Comparison of ENCODE assay signal across 8 cellular contexts in the genomic region with DNA sequence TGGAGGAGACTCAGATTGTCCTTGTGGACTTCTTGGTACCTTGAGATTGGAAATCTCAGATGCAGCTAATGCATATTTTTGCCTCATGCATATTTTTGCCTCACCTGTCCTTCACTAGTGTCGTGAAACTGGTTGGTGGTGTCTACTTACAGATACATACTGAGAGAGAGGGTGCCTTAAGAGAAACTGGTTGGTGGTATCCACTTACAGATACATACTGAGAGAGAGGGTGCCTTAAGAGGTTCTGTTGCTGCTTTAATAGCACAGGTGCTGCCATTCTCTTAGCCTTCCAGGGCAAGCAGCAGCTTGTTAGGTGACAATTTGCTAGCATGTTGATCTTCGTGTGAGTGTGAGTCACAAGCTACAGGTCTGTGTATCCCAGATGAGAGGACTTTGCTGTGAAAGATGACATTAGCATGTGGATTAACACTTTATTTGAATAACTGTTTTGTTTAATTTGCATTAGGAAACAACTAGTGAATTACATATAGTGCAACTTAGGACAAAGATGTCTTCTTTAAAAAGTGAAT. TPM values are rescaled to one million over a fixed set of nuclear protein-coding genes. Genes with fewer than 3 reads are reported as not detected.
A peak's percentile ranks its signal among the peaks of the same experiment; 100 is the strongest.
DNase-seq lines count a peak whose midpoint lies in the region; ATAC-seq and TF ChIP-seq lines count a peak whose summit lies in the region.

No MANE protein-coding gene starts in this region.

- peaks cover 48 to 80% (median 67%) of the 10 kb centered on the region in 10 experiments for H3K4me1 ChIP-seq in BLaER1 treated with 17β-estradiol and CSF1 and Interleukin-3, amounts not matched to agents 10 nM and 100 nM
- H3K4me1 ChIP-seq in HEK293 (ENCODE audit: control insufficient read depth, insufficient read depth, low read length) (no peaks in the 10 kb centered on the region; the same call in 1 of the 2 replicates), PC-9 (replicated peaks; ENCODE audit: insufficient read depth) (peaks cover 44% of the 10 kb centered on the region), foreskin keratinocyte (peaks cover 19% of the 10 kb centered on the region)

- POLR2A ChIA-PET in HEK293 (lab: Yijun Ruan, JAX) (interaction anchor here (1.1 to 1.9 kb wide), 3 partner anchors 9 to 16 kb away, joined by 3 to 7 read pairs (median 5); no protein-coding TSS in a partner anchor), PC-9 (lab: Charles Lee; ENCODE audit: unreplicated experiment) (no interaction called here)

- no peaks in the 10 kb centered on the region for H3K9me2 ChIP-seq in PC-9 (ENCODE audit: insufficient read depth)

- H3K27me3 ChIP-seq in BLaER1 treated with 17β-estradiol and CSF1 and Interleukin-3, amounts not matched to agents 10 nM and 100 nM = no peaks in the 10 kb centered on the region
- H3K27me3 ChIP-seq in PC-9 (ENCODE audit: insufficient read depth, low read depth) = no peaks in the 10 kb centered on the region
- no peaks in the 10 kb centered on the region for H3K27me3 ChIP-seq in foreskin keratinocyte

- no peaks in the 10 kb centered on the region for H3K9me3 ChIP-seq in BLaER1 treated with 17β-estradiol and CSF1 and Interleukin-3, amounts not matched to agents 10 nM and 100 nM (replicated peaks in 1 of 11)
- no peaks in the 10 kb centered on the region for H3K9me3 ChIP-seq in HEK293 (ENCODE audit: control insufficient read depth, insufficient read depth, low read depth, low read length)
- no peaks in the 10 kb centered on the region for H3K9me3 ChIP-seq in PC-9 (ENCODE audit: insufficient read depth, low read depth)

- H3K36me3 ChIP-seq in BLaER1 treated with 17β-estradiol and CSF1 and Interleukin-3, amounts not matched to agents 10 nM and 100 nM = peaks cover 8 to 39% (median 19%) of the 10 kb centered on the region in 11 experiments; a peak in 19 of 22 replicates
- H3K36me3 ChIP-seq in HEK293 (ENCODE audit: control insufficient read depth in 2 of 2, insufficient read depth in 1 of 2, low read length in 2 of 2) (peaks cover 34 to 51% of the 10 kb centered on the region in 2 experiments), PC-9 (ENCODE audit: low read depth) (peaks cover 5% of the 10 kb centered on the region; the same call in 1 of the 2 replicates)

- peaks cover 46% of the 10 kb centered on the region for H3K79me2 ChIP-seq in PC-9 (ENCODE audit: low read depth)

- no TSS peak for BruUV-seq in PC-9 (replicated peaks; lab: Mats Ljungman, UMichigan)

- CTCF ChIA-PET in HEK293 (lab: Yijun Ruan, JAX) (interaction anchor here (0.6 to 8.8 kb wide), 4 partner anchors 10 to 454 kb away, joined by 3 to 56 read pairs (median 4); no protein-coding TSS in a partner anchor), PC-9 (lab: Charles Lee) (no interaction called here)

- H4K20me1 ChIP-seq in BLaER1 treated with 17β-estradiol and CSF1 and Interleukin-3, amounts not matched to agents 10 nM and 100 nM = peaks cover 0 to 1% (median 0%) of the 10 kb centered on the region in 11 experiments; a peak in 3 of 22 replicates
- H4K20me1 ChIP-seq in PC-9 (ENCODE audit: insufficient read depth) = no peaks in the 10 kb centered on the region

- intact Hi-C loops in PC-9 (cut with micrococcal nuclease; ENCODE audit: unreplicated experiment) = no loop called here

- no peak overlapping the region for H2AFZ ChIP-seq in PC-9

- peaks cover 11% of the 10 kb centered on the region; the same call in 1 of the 2 replicates for H3F3A ChIP-seq in PC-9 (ENCODE audit: insufficient read depth, low read depth)

- H3K4me3 ChIP-seq in BLaER1 treated with 17β-estradiol and CSF1 and Interleukin-3, amounts not matched to agents 10 nM and 100 nM = peak overlapping the region in 8 of 10 experiments; percentile 68 to 78 (median 74); a peak in 16 of 20 replicates
- H3K4me3 ChIP-seq in HEK293 (ENCODE audit: low read depth, low read length) = peak overlapping the region; percentile 87
- peak overlapping the region; percentile 80; the same call in 1 of the 2 replicates for H3K4me3 ChIP-seq in PC-9

- ATAC-seq in foreskin keratinocyte (peak; percentile 53), HG02885 (IDR thresholded peaks at IDR 0.05; ENCODE audit: poor library complexity, unreplicated experiment) (no peak), GM19467 (IDR thresholded peaks at IDR 0.05; ENCODE audit: unreplicated experiment) (no peak), GM21529 (IDR thresholded peaks at IDR 0.05; ENCODE audit: unreplicated experiment) (no peak)

- H3K4me2 ChIP-seq in BLaER1 treated with 17β-estradiol and CSF1 and Interleukin-3, amounts not matched to agents 10 nM and 100 nM = peak overlapping the region; percentile 77 to 95 (median 88)
- H3K4me2 ChIP-seq in PC-9 = peak overlapping the region; percentile 83

- H3K27ac ChIP-seq in BLaER1 treated with 17β-estradiol and CSF1 and Interleukin-3, amounts not matched to agents 10 nM and 100 nM = peak overlapping the region in 3 of 11 experiments; percentile 4 to 84 (median 83); a peak in 4 of 22 replicates
- H3K27ac ChIP-seq in HEK293 (ENCODE audit: extremely low read depth, low read depth, low read length) (no peak overlapping the region), PC-9 (no peak overlapping the region), foreskin keratinocyte (no peak overlapping the region)

- DNase-seq in PC-9 (no peak), foreskin keratinocyte (peak; percentile 71 to 86), HuH-7.5 (ENCODE audit: low spot score) (no peak)

- peak overlapping the region in 8 of 11 experiments; percentile 17 to 87 (median 85); a peak in 13 of 22 replicates for H3K9ac ChIP-seq in BLaER1 treated with 17β-estradiol and CSF1 and Interleukin-3, amounts not matched to agents 10 nM and 100 nM

- no peak for TF ChIP-seq CTCF in HEK293 (tag by site-specific recombination; IDR thresholded peaks at IDR 0.05)
- TF ChIP-seq CTCF in PC-9 (conservative IDR thresholded peaks at IDR 0.05) = no peak
- no peak for TF ChIP-seq CTCF in foreskin keratinocyte (conservative IDR thresholded peaks at IDR 0.05)

TF ChIP-seq in HEK293, 187 proteins besides CTCF, POLR2A, EP300 and RAD21:
- 0 out of 2 replicates have a peak, but pooled peaks have one; percentile 59 for TF ChIP-seq PRDM1 (tag by site-specific recombination; IDR thresholded peaks at IDR 0.05)
- 0 out of 2 replicates have a peak, but pooled peaks have one; percentile 29 for TF ChIP-seq ZNF366 (tag by site-specific recombination; conservative IDR thresholded peaks at IDR 0.05)
- no peak for TF ChIP-seq ZNF48 (tag by site-specific recombination; IDR thresholded peaks at IDR 0.05)
- no peak for TF ChIP-seq ZNF354C (tag by site-specific recombination; IDR thresholded peaks at IDR 0.05; ENCODE audit: borderline replicate concordance, low read depth)
- TF ChIP-seq ZNF585B (tag by site-specific recombination; IDR thresholded peaks at IDR 0.05) = no peak
- TF ChIP-seq, protein P1, sequence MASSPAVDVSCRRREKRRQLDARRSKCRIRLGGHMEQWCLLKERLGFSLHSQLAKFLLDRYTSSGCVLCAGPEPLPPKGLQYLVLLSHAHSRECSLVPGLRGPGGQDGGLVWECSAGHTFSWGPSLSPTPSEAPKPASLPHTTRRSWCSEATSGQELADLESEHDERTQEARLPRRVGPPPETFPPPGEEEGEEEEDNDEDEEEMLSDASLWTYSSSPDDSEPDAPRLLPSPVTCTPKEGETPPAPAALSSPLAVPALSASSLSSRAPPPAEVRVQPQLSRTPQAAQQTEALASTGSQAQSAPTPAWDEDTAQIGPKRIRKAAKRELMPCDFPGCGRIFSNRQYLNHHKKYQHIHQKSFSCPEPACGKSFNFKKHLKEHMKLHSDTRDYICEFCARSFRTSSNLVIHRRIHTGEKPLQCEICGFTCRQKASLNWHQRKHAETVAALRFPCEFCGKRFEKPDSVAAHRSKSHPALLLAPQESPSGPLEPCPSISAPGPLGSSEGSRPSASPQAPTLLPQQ (tag by site-specific recombination; IDR thresholded peaks at IDR 0.05) = peak; percentile 50; the same call in 1 of the 2 replicates
- no peak for TF ChIP-seq ZNF600 (tag by site-specific recombination; IDR thresholded peaks at IDR 0.05)
- TF ChIP-seq ZNF138 (tag by site-specific recombination; IDR thresholded peaks at IDR 0.05; ENCODE audit: borderline replicate concordance) = no peak
- TF ChIP-seq SCRT2 (tag by site-specific recombination; IDR thresholded peaks at IDR 0.05) = peak; percentile 98
- no peak for TF ChIP-seq BCL6B (tag by site-specific recombination; IDR thresholded peaks at IDR 0.05)
- TF ChIP-seq ZNF747 (tag by site-specific recombination; IDR thresholded peaks at IDR 0.05) = no peak
- no peak; the same call in 1 of the 2 replicates for TF ChIP-seq ZFP37 (tag by site-specific recombination; IDR thresholded peaks at IDR 0.05)
- no peak for TF ChIP-seq ZSCAN23 (tag by site-specific recombination; IDR thresholded peaks at IDR 0.05)
- TF ChIP-seq SCRT1 (tag by site-specific recombination; IDR thresholded peaks at IDR 0.05; ENCODE audit: borderline replicate concordance) = peak; percentile 74

RNA-seq across cellular contexts. Expression of gene PTTG1, which starts 1.4 kb away (rescaled TPM):
- total RNA-seq in PC-9 (2021) = 262 and 272 TPM in 2 replicates
- 183 and 204 TPM in 2 replicates for total RNA-seq in foreskin keratinocyte
- 225 and 280 TPM in 2 replicates for polyA plus RNA-seq in foreskin keratinocyte

RNA-seq across cellular contexts. Expression of gene SLU7, which starts 4.2 kb away (rescaled TPM):
- total RNA-seq in PC-9 (2021) (53.6 and 75.3 TPM in 2 replicates), foreskin keratinocyte (33.9 and 36.7 TPM in 2 replicates)
- 26.4 and 26.6 TPM in 2 replicates for polyA plus RNA-seq in foreskin keratinocyte

RNA-seq across cellular contexts. Expression of gene FAM200C, which starts 23.2 kb away (rescaled TPM):
- total RNA-seq in PC-9 (2021) (8.6 and 10.5 TPM in 2 replicates), foreskin keratinocyte (2.6 and 3.2 TPM in 2 replicates)
- 1.1 and 1.7 TPM in 2 replicates for polyA plus RNA-seq in foreskin keratinocyte

RNA-seq across cellular contexts. Expression of gene C1QTNF2, which starts 52.7 kb away (rescaled TPM):
- 0.15 and 0.20 TPM in 2 replicates for total RNA-seq in PC-9 (2021)
- 0.25 and 0.37 TPM in 2 replicates for total RNA-seq in foreskin keratinocyte
- 0.34 and 0.41 TPM in 2 replicates for polyA plus RNA-seq in foreskin keratinocyte

Comparison
In these comparisons a context has a peak if more than half of its experiments do, and no peak if none do; other contexts are left out.
1. DNase-seq: peak in foreskin keratinocyte (2 of 2); none in PC-9 (0 of 2) and HuH-7.5 (single experiment).
2. Peak in every context shown above with its lines, with median percentiles within 50 percentile points of each other: H3K4me3 ChIP-seq.